1 cellular context compared by ENCODE assay signal in the genomic region with DNA sequence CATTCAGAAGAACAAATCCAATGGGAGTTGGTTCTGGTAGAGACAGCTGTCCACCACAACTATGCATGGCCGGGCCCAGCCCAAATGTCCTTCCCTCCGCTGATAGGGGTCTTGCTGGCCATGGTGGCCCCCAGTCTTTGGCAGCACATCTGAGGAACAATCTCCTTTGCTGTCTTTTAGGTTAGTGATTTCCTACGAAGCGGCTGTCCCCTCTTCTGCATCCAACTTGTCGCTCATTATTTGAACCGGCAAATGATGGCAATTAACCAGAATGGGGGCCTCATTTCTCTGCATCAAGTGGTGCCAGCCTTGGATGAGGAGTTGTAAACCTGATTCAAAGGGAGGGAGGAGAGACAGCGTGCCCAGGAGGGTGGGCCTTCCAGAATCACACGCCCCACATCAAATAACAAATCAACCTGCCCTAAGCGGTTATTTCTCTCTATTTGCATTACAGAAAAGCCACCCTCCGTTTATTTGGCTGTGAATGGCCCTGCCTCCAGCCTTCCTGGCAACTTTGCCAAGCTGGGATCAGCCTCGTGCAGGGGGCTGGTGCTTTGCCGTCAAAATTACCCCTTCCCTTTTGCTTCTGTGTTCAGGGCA.
TF ChIP-seq lines count a peak whose summit lies in the region.

No MANE protein-coding gene starts in this region.

TF ChIP-seq in H1, 55 proteins besides CTCF, POLR2A, EP300 and RAD21:
- TF ChIP-seq CTBP2 (IDR thresholded peaks at IDR 0.05; ENCODE audit: borderline replicate concordance, insufficient read depth, insufficient read length, low read length), result no peak
- TF ChIP-seq SIRT6 (IDR thresholded peaks at IDR 0.05; ENCODE audit: low read length), result no peak
- no peak for TF ChIP-seq TAF1 (IDR thresholded peaks at IDR 0.05; ENCODE audit: low read depth, low read length)
- TF ChIP-seq BACH1 (IDR thresholded peaks at IDR 0.05; ENCODE audit: low read length), result no peak
